8 cellular contexts compared by ENCODE assay signal in genomic region chr5:171387970-171388815, GRCh38. TPM values are rescaled to one million over a fixed set of nuclear protein-coding genes. Genes with fewer than 3 reads are reported as not detected.
DNase-seq lines count a peak whose midpoint lies in the region; ATAC-seq, FAIRE-seq and TF ChIP-seq lines count a peak whose summit lies in the region.

No MANE protein-coding gene starts in this region.

- intact Hi-C loops in activated CD4-positive, alpha-beta memory T cell treated with anti-CD3 and anti-CD28 coated beads for 36 hours (cut with micrococcal nuclease), result loop anchor here (1.0 to 5.0 kb wide), 10 partner anchors 33 to 1806 kb away; partner anchors contain the start of genes CREBRF, DUSP1, FBXW11 and LCP2
- intact Hi-C loops in lower lobe of right lung (cut with DNase I), result no loop called here

- no peaks in the 10 kb centered on the region for H3K9me3 Mint-ChIP-seq in activated CD4-positive, alpha-beta memory T cell treated with anti-CD3 and anti-CD28 coated beads for 36 hours

- POLR2A ChIA-PET in A549 (lab: Yijun Ruan, JAX), result interaction anchor here (0.6 to 2.3 kb wide), 12 partner anchors 8 to 659 kb away, joined by 3 to 13 read pairs (median 5); no protein-coding TSS in a partner anchor
- POLR2A ChIA-PET in activated CD4-positive, alpha-beta memory T cell treated with anti-CD3 and anti-CD28 coated beads for 36 hours (lab: Charles Lee), result interaction anchor here (0.8 to 2.6 kb wide), 8 partner anchors 9 to 618 kb away, joined by 3 to 12 read pairs (median 6); partner anchors contain the start of genes FBXW11 and FGF18

- CTCF ChIA-PET in A549 (lab: Yijun Ruan, JAX), result interaction anchor here (0.6 to 1.7 kb wide), 3 partner anchors 11 to 323 kb away, joined by 3 to 5 read pairs (median 3); no protein-coding TSS in a partner anchor
- CTCF ChIA-PET in activated CD4-positive, alpha-beta memory T cell treated with anti-CD3 and anti-CD28 coated beads for 36 hours (lab: Charles Lee), result interaction anchor here (0.6 kb wide), 1 partner anchor 617 kb away, joined by 3 read pairs; no protein-coding TSS in a partner anchor

- H3K27me3 ChIP-seq in duodenal mucosa (ENCODE audit: control insufficient read depth in 1 of 2, insufficient read depth in 2 of 2, low read length in 2 of 2) (no peaks in the 10 kb centered on the region), lower lobe of right lung (ENCODE audit: low read depth) (no peaks in the 10 kb centered on the region)

- H3K4me1 ChIP-seq in A549 (peaks cover 29% of the 10 kb centered on the region), duodenal mucosa (ENCODE audit: control insufficient read depth in 1 of 2, insufficient read depth in 2 of 2, low read length in 2 of 2) (peaks cover 26 to 30% of the 10 kb centered on the region in 2 donors), lower lobe of right lung (peaks cover 38% of the 10 kb centered on the region)

- FAIRE-seq in A549 (lab: Jason Lieb, UNC), result no peak

- 1% methylated on average over 16 of the region's 56 CpGs for WGBS in A549 (ENCODE audit: missing lambda C conversion rate)

- no peak; the same call in 1 of the 2 replicates for TF ChIP-seq POLR2A in A549 (IDR thresholded peaks at IDR 0.05; ENCODE audit: low read length)

- H3K27ac Mint-ChIP-seq in activated CD4-positive, alpha-beta memory T cell treated with anti-CD3 and anti-CD28 coated beads for 36 hours, result peak overlapping the region; percentile 96

- peak; percentile 53 to 88 for DNase-seq in A549 (ENCODE audit: low read depth in 1 of 2, low spot score in 1 of 2)
- DNase-seq in NCI-H345 treated with DMSO at 0.1 percent for 48 hours (lab: John Stamatoyannopoulos, UW; ENCODE audit: unreplicated experiment), result peak; percentile 8
- peak; percentile 91 for DNase-seq in activated CD4-positive, alpha-beta memory T cell treated with anti-CD3 and anti-CD28 coated beads for 36 hours
- peak; percentile 85 for DNase-seq in lower lobe of right lung
- DNase-seq in stimulated activated CD4-positive, alpha-beta T cell treated with anti-CD3 and anti-CD28 coated beads, TNF-alpha, amount 100 ng/mL, for 24 hours (ENCODE audit: low read depth in 3 of 3), result peak; percentile 70 to 83 (median 74)

- H3K27ac ChIP-seq in A549, result peak overlapping the region; percentile 91 to 94
- peak overlapping the region; percentile 80 for H3K27ac ChIP-seq in duodenal mucosa (ENCODE audit: low read depth, low read length)
- H3K27ac ChIP-seq in lower lobe of right lung, result peak overlapping the region; percentile 94

- H3K4me3 ChIP-seq in A549, result peak overlapping the region; percentile 77
- peak overlapping the region; percentile 77 to 98 for H3K4me3 ChIP-seq in duodenal mucosa (ENCODE audit: low read depth in 1 of 2, low read length in 2 of 2)
- H3K4me3 ChIP-seq in lower lobe of right lung, result peak overlapping the region; percentile 95

- peaks cover 53% of the 10 kb centered on the region for H3K36me3 Mint-ChIP-seq in activated CD4-positive, alpha-beta memory T cell treated with anti-CD3 and anti-CD28 coated beads for 36 hours

- peak overlapping the region; percentile 76 to 87 for H3K9ac ChIP-seq in duodenal mucosa (ENCODE audit: low read depth in 1 of 2, low read length in 2 of 2)

- H3K4me1 Mint-ChIP-seq in activated CD4-positive, alpha-beta memory T cell treated with anti-CD3 and anti-CD28 coated beads for 36 hours (ENCODE audit: low read depth), result peaks cover 46% of the 10 kb centered on the region

- H3K36me3 ChIP-seq in duodenal mucosa (ENCODE audit: control insufficient read depth in 1 of 2, insufficient read depth in 2 of 2, low read length in 2 of 2) (peaks cover 6 to 29% of the 10 kb centered on the region in 2 donors), lower lobe of right lung (peaks cover 31% of the 10 kb centered on the region)

- peaks cover 3% of the 10 kb centered on the region for H3K27me3 Mint-ChIP-seq in activated CD4-positive, alpha-beta memory T cell treated with anti-CD3 and anti-CD28 coated beads for 36 hours

- no peak for TF ChIP-seq CTCF in A549 (IDR thresholded peaks at IDR 0.05)
- no peak for TF ChIP-seq CTCF in lower lobe of right lung (IDR thresholded peaks at IDR 0.05)

- no peak for TF ChIP-seq EP300 in A549 (IDR thresholded peaks at IDR 0.05)

- H3K4me3 Mint-ChIP-seq in activated CD4-positive, alpha-beta memory T cell treated with anti-CD3 and anti-CD28 coated beads for 36 hours, result peak overlapping the region; percentile 93

- peak overlapping the region; percentile 77 for H3K4me2 ChIP-seq in A549

- ATAC-seq in A549, result peak; percentile 63 to 72
- ATAC-seq in GM18511 (IDR thresholded peaks at IDR 0.05; ENCODE audit: unreplicated experiment), result peak; percentile 52
- ATAC-seq in HG03039 (IDR thresholded peaks at IDR 0.05; ENCODE audit: unreplicated experiment), result peak; percentile 28
- peak; percentile 70 to 75 for ATAC-seq in lower lobe of right lung

- TF ChIP-seq RAD21 in A549 (conservative IDR thresholded peaks at IDR 0.05 in 1 of 2, IDR thresholded peaks at IDR 0.05 in 1 of 2), result no peak

- H3K9me3 ChIP-seq in A549, result no peaks in the 10 kb centered on the region
- no peaks in the 10 kb centered on the region for H3K9me3 ChIP-seq in duodenal mucosa (ENCODE audit: control insufficient read depth in 1 of 2, low read length in 2 of 2)
- H3K9me3 ChIP-seq in lower lobe of right lung, result no peaks in the 10 kb centered on the region

TF ChIP-seq in A549, 52 proteins besides CTCF, POLR2A, EP300 and RAD21 (continues in another document):
- peak; percentile 82 for TF ChIP-seq TFCP2L1 (CRISPR knock-in tag; IDR thresholded peaks at IDR 0.05)
- TF ChIP-seq TP53 (CRISPR knock-in tag; IDR thresholded peaks at IDR 0.05), result peak; percentile 72; the same call in 1 of the 2 replicates
- TF ChIP-seq ZSCAN20 (CRISPR knock-in tag; IDR thresholded peaks at IDR 0.05), result no peak
- TF ChIP-seq SMC3 (IDR thresholded peaks at IDR 0.05), result no peak
- TF ChIP-seq, protein P1, sequence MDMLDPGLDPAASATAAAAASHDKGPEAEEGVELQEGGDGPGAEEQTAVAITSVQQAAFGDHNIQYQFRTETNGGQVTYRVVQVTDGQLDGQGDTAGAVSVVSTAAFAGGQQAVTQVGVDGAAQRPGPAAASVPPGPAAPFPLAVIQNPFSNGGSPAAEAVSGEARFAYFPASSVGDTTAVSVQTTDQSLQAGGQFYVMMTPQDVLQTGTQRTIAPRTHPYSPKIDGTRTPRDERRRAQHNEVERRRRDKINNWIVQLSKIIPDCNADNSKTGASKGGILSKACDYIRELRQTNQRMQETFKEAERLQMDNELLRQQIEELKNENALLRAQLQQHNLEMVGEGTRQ (IDR thresholded peaks at IDR 0.05), result peak; percentile 88
- TF ChIP-seq ATOH8 (CRISPR knock-in tag; IDR thresholded peaks at IDR 0.05; ENCODE audit: low read depth), result no peak; the same call in 1 of the 2 replicates
- no peak for TF ChIP-seq NFE2L2 (conservative IDR thresholded peaks at IDR 0.05; ENCODE audit: low read length)
- no peak for TF ChIP-seq ZFP36 (IDR thresholded peaks at IDR 0.05; ENCODE audit: borderline replicate concordance, partially characterized antibody)
- peak; percentile 99 for TF ChIP-seq PHF8 (IDR thresholded peaks at IDR 0.05; ENCODE audit: borderline replicate concordance, low read depth)
- no peak for TF ChIP-seq KDM1A (IDR thresholded peaks at IDR 0.05; ENCODE audit: low read depth)
- TF ChIP-seq, protein P2, sequence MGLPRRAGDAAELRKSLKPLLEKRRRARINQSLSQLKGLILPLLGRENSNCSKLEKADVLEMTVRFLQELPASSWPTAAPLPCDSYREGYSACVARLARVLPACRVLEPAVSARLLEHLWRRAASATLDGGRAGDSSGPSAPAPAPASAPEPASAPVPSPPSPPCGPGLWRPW (IDR thresholded peaks at IDR 0.05), result no peak
- no peak for TF ChIP-seq HOXB13 (CRISPR knock-in tag; IDR thresholded peaks at IDR 0.05; ENCODE audit: low read depth)
- TF ChIP-seq EHMT2 (IDR thresholded peaks at IDR 0.05; ENCODE audit: low read depth), result no peak
- no peak for TF ChIP-seq HEYL (CRISPR knock-in tag; IDR thresholded peaks at IDR 0.05)
- TF ChIP-seq MAFK (IDR thresholded peaks at IDR 0.05; ENCODE audit: partially characterized antibody), result no peak
- TF ChIP-seq EHF (CRISPR knock-in tag; IDR thresholded peaks at IDR 0.05), result 0 out of 2 replicates have a peak, but pooled peaks have one; percentile 23
- TF ChIP-seq GATA3 (IDR thresholded peaks at IDR 0.05; ENCODE audit: borderline replicate concordance), result peak; percentile 46; the same call in 1 of the 2 replicates
- 0 out of 2 replicates have a peak, but pooled peaks have one; percentile 50 for TF ChIP-seq HDAC2 (IDR thresholded peaks at IDR 0.05)
- no peak for TF ChIP-seq CBX8 (IDR thresholded peaks at IDR 0.05)
- no peak for TF ChIP-seq JUNB (IDR thresholded peaks at IDR 0.05)
- TF ChIP-seq CEBPB (IDR thresholded peaks at IDR 0.05), result no peak
- TF ChIP-seq CBX2 (IDR thresholded peaks at IDR 0.05; ENCODE audit: borderline replicate concordance, low read depth), result no peak
- TF ChIP-seq CHD2 (IDR thresholded peaks at IDR 0.05; ENCODE audit: low read length, partially characterized antibody), result peak; percentile 29
- no peak for TF ChIP-seq CHD4 (IDR thresholded peaks at IDR 0.05; ENCODE audit: borderline replicate concordance)

RNA-seq across cellular contexts. Expression of gene NPM1, which starts 0.5 kb away (rescaled TPM):
- polyA plus RNA-seq in A549 (2011; rRNA removed) (2,566 and 3,380 TPM in 2 replicates), A549 (2017; fragmentation: RNase III; extraction: RNeasy Plus Mini Kit Qiagen cat#74134 plus additional on column Dnase treatment) (4,830 to 6,153 TPM (median 5,196 TPM) in 3 replicates)
- 3,631 and 5,963 TPM in 2 replicates for polyA plus RNA-seq in A549 (2012; cell fraction: cytosol; rRNA removed)
- polyA plus RNA-seq in A549 (2012; cell fraction: nucleus; rRNA removed), result 379 and 644 TPM in 2 replicates
- 928 and 1,367 TPM in 2 replicates for polyA minus RNA-seq in A549 (2011; rRNA and poly(A)+ RNA removed)
- 1,000 to 10,000 TPM; 2,483 to 2,592 TPM for total RNA-seq in activated CD4-positive, alpha-beta memory T cell treated with anti-CD3 and anti-CD28 coated beads for 36 hours
- 684 TPM for total RNA-seq in lower lobe of right lung

RNA-seq across cellular contexts. Expression of gene FGF18, which starts 31.3 kb away (rescaled TPM):
- polyA plus RNA-seq in A549 (2011; rRNA removed) (0.11 and 0.16 TPM in 2 replicates), A549 (2017; fragmentation: RNase III; extraction: RNeasy Plus Mini Kit Qiagen cat#74134 plus additional on column Dnase treatment) (0.09 to 0.34 TPM (median 0.18 TPM) in 3 replicates)
- polyA plus RNA-seq in A549 (2012; cell fraction: cytosol; rRNA removed), result 0.17 and 0.19 TPM in 2 replicates
- polyA plus RNA-seq in A549 (2012; cell fraction: nucleus; rRNA removed), result 0.41 and 0.86 TPM in 2 replicates
- polyA minus RNA-seq in A549 (2011; rRNA and poly(A)+ RNA removed), result not detected in 2 replicates
- total RNA-seq in activated CD4-positive, alpha-beta memory T cell treated with anti-CD3 and anti-CD28 coated beads for 36 hours, result under 1 TPM in 1 of 2 experiments, not detected in 1; 0.10 TPM
- total RNA-seq in lower lobe of right lung, result 2.0 TPM

Comparison
In these comparisons a context has a peak if more than half of its experiments do, and no peak if none do; other contexts are left out.
1. Peak in every context shown above with its lines: DNase-seq, ATAC-seq, H3K4me3 ChIP-seq and H3K27ac ChIP-seq.
2. DNase-seq: peak in every context shown above with its lines; median percentile 91 in activated CD4-positive, alpha-beta memory T cell treated with anti-CD3 and anti-CD28 coated beads for 36 hours; 85 in lower lobe of right lung; 74 in stimulated activated CD4-positive, alpha-beta T cell treated with anti-CD3 and anti-CD28 coated beads, TNF-alpha, amount 100 ng/mL, for 24 hours; 70 in A549; 8 in NCI-H345 treated with DMSO at 0.1 percent for 48 hours.